ENCODE assay signal across 32 cellular contexts in the genomic region with DNA sequence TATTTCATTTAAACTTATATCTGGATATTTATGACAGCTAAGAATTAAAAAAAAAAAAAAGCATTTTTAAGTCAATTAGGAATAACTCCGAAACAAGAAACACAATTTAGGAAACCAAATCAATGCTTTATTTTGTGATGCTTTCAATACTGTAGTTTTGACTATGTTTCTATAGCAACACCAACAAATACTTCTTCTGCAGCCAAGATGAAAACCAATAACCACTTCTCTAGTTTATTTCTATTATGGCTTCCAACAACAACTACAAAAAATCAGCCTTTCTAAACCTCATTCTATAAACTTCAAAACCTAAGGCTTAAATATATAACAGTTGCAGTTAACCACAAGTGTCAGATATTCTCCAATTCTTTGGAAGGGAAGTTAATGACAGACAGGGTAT.
"Had no signal": no experiment of that assay in that cellular context is flagged by ENCODE, and none has a peak within 500 bp of the region (broad histone marks: within the 10 kb centered on the region; RNA-seq: fewer than 3 reads in every experiment).

No MANE protein-coding gene starts in this region.

- H2AFZ ChIP-seq: neural progenitor cell, parathyroid adenoma had no signal

- DNase-seq: activated CD4-positive, alpha-beta T cell treated with anti-CD3 and anti-CD28 coated beads for 4 hours; activated CD4-positive, alpha-beta T cell treated with anti-CD3 and anti-CD28 coated beads, Interleukin-2, amount 50 U/mL, for 4 hours; activated CD4-positive, CD25-positive, alpha-beta regulatory T cell; activated CD8-positive, alpha-beta memory T cell treated with anti-CD3 and anti-CD28 coated beads for 24 hours; activated effector memory CD4-positive, alpha-beta T cell treated with Interleukin-2 at 50 U/mL for 16 hours; activated naive CD4-positive, alpha-beta T cell treated with Interleukin-2 at 50 U/mL for 16 hours; anterior cingulate cortex; body of pancreas; cerebellar nuclear complex; colonic mucosa; dorsolateral prefrontal cortex; effector memory CD4-positive, alpha-beta T cell; erythroblast; head of caudate nucleus; hypothalamus; immature natural killer cell; kidney; left colon; midbrain; naive thymus-derived CD4-positive, alpha-beta T cell; occipital lobe; spleen; stimulated activated naive CD4-positive, alpha-beta T cell; T-helper 2 cell; tibial artery; upper lobe of right lung had no signal

- H3K9me3 ChIP-seq: body of pancreas, colonic mucosa, gastroesophageal sphincter, right atrium auricular region, suprapubic skin, tibial artery, upper lobe of right lung had no signal

- H3K4me3 ChIP-seq: body of pancreas, colonic mucosa, dorsolateral prefrontal cortex, gastroesophageal sphincter, neural progenitor cell, right atrium auricular region, spleen, suprapubic skin, tibial artery, upper lobe of right lung had no signal

- H3K36me3 ChIP-seq: colonic mucosa, gastroesophageal sphincter, neural progenitor cell, right atrium auricular region, suprapubic skin, tibial artery, upper lobe of right lung had no signal

- H3K27ac ChIP-seq: body of pancreas, colonic mucosa, neural progenitor cell, parathyroid adenoma, right atrium auricular region, suprapubic skin, tibial artery, upper lobe of right lung had no signal

- H3K27ac Mint-ChIP-seq: activated naive CD8-positive, alpha-beta T cell; immature natural killer cell; naive thymus-derived CD4-positive, alpha-beta T cell; neural progenitor cell had no signal

- H3K4me1 Mint-ChIP-seq: immature natural killer cell had no signal

- H3K27me3 Mint-ChIP-seq: activated naive CD8-positive, alpha-beta T cell; naive thymus-derived CD4-positive, alpha-beta T cell had no signal

- H3K4me2 ChIP-seq: neural progenitor cell had no signal

- H3K9ac ChIP-seq: neural progenitor cell, parathyroid adenoma had no signal

- H3K27me3 ChIP-seq: body of pancreas, colonic mucosa, dorsolateral prefrontal cortex, gastroesophageal sphincter, neural progenitor cell, right atrium auricular region, spleen, suprapubic skin, tibial artery, upper lobe of right lung had no signal

- H3K4me3 Mint-ChIP-seq: activated naive CD8-positive, alpha-beta T cell; immature natural killer cell; naive thymus-derived CD4-positive, alpha-beta T cell; neural progenitor cell had no signal

- H3K79me2 ChIP-seq: parathyroid adenoma had no signal

- H3K4me1 ChIP-seq: colonic mucosa, parathyroid adenoma, tibial artery had no signal
